17 cellular contexts compared by ENCODE assay signal in the genomic region with DNA sequence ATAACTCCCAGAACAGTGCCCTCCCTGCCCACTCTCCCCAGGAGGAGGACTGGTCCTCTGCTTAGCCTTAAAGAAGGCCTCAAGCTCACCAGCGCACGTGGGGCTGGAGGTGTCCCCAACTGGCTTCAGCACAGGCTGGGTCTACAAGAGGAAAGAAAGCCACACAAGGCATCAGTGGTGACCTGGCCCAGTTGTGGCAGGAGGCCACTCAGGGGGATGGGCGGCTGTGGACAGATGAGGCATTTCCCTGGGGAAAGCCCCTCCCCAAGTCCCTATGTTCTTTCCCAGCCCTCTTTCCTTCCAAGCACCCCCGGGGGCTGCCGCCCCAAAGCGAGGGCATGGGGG.
DNase-seq lines count a peak whose midpoint lies in the region; ATAC-seq and TF ChIP-seq lines count a peak whose summit lies in the region.
"Had no signal": no experiment of that assay in that cellular context is flagged by ENCODE, and none has a peak within 500 bp of the region (broad histone marks: within the 10 kb centered on the region; RNA-seq: fewer than 3 reads in every experiment).

No MANE protein-coding gene starts in this region.

- H3K79me2 ChIP-seq in OCI-LY3 (ENCODE audit: low read length) (no peaks in the 10 kb centered on the region), osteoblast (ENCODE audit: insufficient read depth, low read length) (no peaks in the 10 kb centered on the region)

- no peak overlapping the region for H3K4me3 Mint-ChIP-seq in natural killer cell treated with Interleukin-12 subunit alpha and Interleukin-12 subunit beta and Interleukin-15 and Interleukin-18, amount 100 ng/mL, for 72 hours
- H3K4me3 Mint-ChIP-seq in natural killer cell, result no peak overlapping the region
- H3K4me3 Mint-ChIP-seq in stimulated activated memory B cell treated with anti-CD40 and anti-IgM and Interleukin-4, amounts not matched to agents 10 μg/mL and 1 μg/mL and 100 μg/mL, for 72 hours, result no peak overlapping the region
- H3K4me3 Mint-ChIP-seq: CD14-positive monocyte had no signal

- peak in 1 of 2 donors; percentile 24 for ATAC-seq in natural killer cell treated with Interleukin-12 subunit alpha and Interleukin-12 subunit beta and Interleukin-15 and Interleukin-18, amount 100 ng/mL, for 72 hours
- ATAC-seq in natural killer cell (no peak), GM19455 (IDR thresholded peaks at IDR 0.05; ENCODE audit: unreplicated experiment) (no peak)
- ATAC-seq in stimulated activated memory B cell treated with anti-CD40 and anti-IgM and Interleukin-4, amounts not matched to agents 10 μg/mL and 1 μg/mL and 100 μg/mL, for 72 hours, result no peak

- no peak overlapping the region for H3K27ac Mint-ChIP-seq in natural killer cell treated with Interleukin-12 subunit alpha and Interleukin-12 subunit beta and Interleukin-15 and Interleukin-18, amount 100 ng/mL, for 72 hours
- H3K27ac Mint-ChIP-seq in natural killer cell, result no peak overlapping the region
- peak overlapping the region; percentile 14 for H3K27ac Mint-ChIP-seq in stimulated activated memory B cell treated with anti-CD40 and anti-IgM and Interleukin-4, amounts not matched to agents 10 μg/mL and 1 μg/mL and 100 μg/mL, for 72 hours

- H3K4me1 ChIP-seq in OCI-LY3 (ENCODE audit: low read length) (peaks cover 38% of the 10 kb centered on the region), osteoblast (ENCODE audit: insufficient read depth, low read length) (no peaks in the 10 kb centered on the region)

- no peaks in the 10 kb centered on the region for H3K27me3 ChIP-seq in OCI-LY3 (ENCODE audit: low read depth, low read length)
- H3K27me3 ChIP-seq in osteoblast (ENCODE audit: insufficient read depth, low read length), result peaks cover 12% of the 10 kb centered on the region

- peak overlapping the region; percentile 27; the same call in 1 of the 2 replicates for H3K9ac ChIP-seq in OCI-LY3 (ENCODE audit: low read length)
- H3K9ac ChIP-seq: BLaER1, GM23248 had no signal

- no peaks in the 10 kb centered on the region for H3K36me3 Mint-ChIP-seq in natural killer cell treated with Interleukin-12 subunit alpha and Interleukin-12 subunit beta and Interleukin-15 and Interleukin-18, amount 100 ng/mL, for 72 hours
- no peaks in the 10 kb centered on the region for H3K36me3 Mint-ChIP-seq in natural killer cell
- H3K36me3 Mint-ChIP-seq in stimulated activated memory B cell treated with anti-CD40 and anti-IgM and Interleukin-4, amounts not matched to agents 10 μg/mL and 1 μg/mL and 100 μg/mL, for 72 hours, result no peaks in the 10 kb centered on the region
- H3K36me3 Mint-ChIP-seq: CD4-positive, alpha-beta memory T cell had no signal

- intact Hi-C loops in natural killer cell (cut with micrococcal nuclease), result no loop called here

- H3K4me3 ChIP-seq in OCI-LY3 (ENCODE audit: low read length), result no peak overlapping the region
- H3K4me3 ChIP-seq in osteoblast (ENCODE audit: insufficient read depth, low read length), result no peak overlapping the region
- H3K4me3 ChIP-seq: BLaER1, GM12878, GM23248 had no signal

- H2AFZ ChIP-seq in OCI-LY3 (ENCODE audit: low read depth, low read length) (no peak overlapping the region), osteoblast (ENCODE audit: low read length) (no peak overlapping the region)
- H2AFZ ChIP-seq: GM23248 had no signal

- H4K20me1 ChIP-seq in OCI-LY3 (ENCODE audit: insufficient read depth, low read length) (no peaks in the 10 kb centered on the region), osteoblast (ENCODE audit: insufficient read depth, low read length) (no peaks in the 10 kb centered on the region)

- no peaks in the 10 kb centered on the region for H3K9me3 ChIP-seq in OCI-LY3 (ENCODE audit: insufficient read depth, low read length)
- H3K9me3 ChIP-seq in osteoblast (ENCODE audit: low read depth, low read length), result no peaks in the 10 kb centered on the region

- H3K27me3 Mint-ChIP-seq in natural killer cell treated with Interleukin-12 subunit alpha and Interleukin-12 subunit beta and Interleukin-15 and Interleukin-18, amount 100 ng/mL, for 72 hours, result peaks cover 15 to 28% of the 10 kb centered on the region in 2 donors
- H3K27me3 Mint-ChIP-seq in natural killer cell (ENCODE audit: low read depth in 2 of 2), result peaks cover 40 to 57% of the 10 kb centered on the region in 2 donors
- H3K27me3 Mint-ChIP-seq in stimulated activated memory B cell treated with anti-CD40 and anti-IgM and Interleukin-4, amounts not matched to agents 10 μg/mL and 1 μg/mL and 100 μg/mL, for 72 hours, result no peaks in the 10 kb centered on the region
- H3K27me3 Mint-ChIP-seq: CD4-positive, alpha-beta memory T cell had no signal

- peak; percentile 42 for DNase-seq in natural killer cell treated with Interleukin-12 subunit alpha and Interleukin-12 subunit beta and Interleukin-15 and Interleukin-18, amount 100 ng/mL, for 72 hours (ENCODE audit: low spot score)
- no peak for DNase-seq in natural killer cell
- DNase-seq in osteoblast (ENCODE audit: insufficient read length, low spot score, missing footprints), result peak; percentile 19
- DNase-seq in superior temporal gyrus (ENCODE audit: extremely low spot score), result no peak
- no peak for DNase-seq in putamen (ENCODE audit: low spot score)
- DNase-seq: 8988T; CD4-positive, alpha-beta memory T cell; EL; GM23248; HCEC 1CT; IMR-90 had no signal

- H3K9me3 Mint-ChIP-seq in natural killer cell treated with Interleukin-12 subunit alpha and Interleukin-12 subunit beta and Interleukin-15 and Interleukin-18, amount 100 ng/mL, for 72 hours, result no peaks in the 10 kb centered on the region
- H3K9me3 Mint-ChIP-seq in natural killer cell, result no peaks in the 10 kb centered on the region
- no peaks in the 10 kb centered on the region for H3K9me3 Mint-ChIP-seq in stimulated activated memory B cell treated with anti-CD40 and anti-IgM and Interleukin-4, amounts not matched to agents 10 μg/mL and 1 μg/mL and 100 μg/mL, for 72 hours
- H3K9me3 Mint-ChIP-seq: CD14-positive monocyte had no signal

- H3K27ac ChIP-seq in OCI-LY3 (ENCODE audit: low read length), result no peak overlapping the region
- no peak overlapping the region for H3K27ac ChIP-seq in osteoblast (ENCODE audit: low read depth, low read length)
- H3K27ac ChIP-seq: BLaER1, GM23248 had no signal

- H3K4me2 ChIP-seq in OCI-LY3 (ENCODE audit: low read length) (peak overlapping the region; percentile 43), osteoblast (ENCODE audit: insufficient read depth, low read length) (no peak overlapping the region)

- H3K36me3 ChIP-seq in OCI-LY3 (replicated peaks; ENCODE audit: low read depth, low read length), result no peaks in the 10 kb centered on the region
- H3K36me3 ChIP-seq in osteoblast (ENCODE audit: insufficient read depth, low read length), result no peaks in the 10 kb centered on the region
- H3K36me3 ChIP-seq: BLaER1 had no signal

- TF ChIP-seq CTCF in natural killer cell (IDR thresholded peaks at IDR 0.05) (no peak), OCI-LY3 (IDR thresholded peaks at IDR 0.05; ENCODE audit: low read depth, low read length) (no peak), osteoblast (IDR thresholded peaks at IDR 0.05; ENCODE audit: extremely low read depth, low read depth, low read length) (no peak)

- H3K4me1 Mint-ChIP-seq in natural killer cell treated with Interleukin-12 subunit alpha and Interleukin-12 subunit beta and Interleukin-15 and Interleukin-18, amount 100 ng/mL, for 72 hours (ENCODE audit: low read depth in 2 of 2), result peaks cover 4 to 10% of the 10 kb centered on the region in 2 donors
- peaks cover 29 to 31% of the 10 kb centered on the region in 2 donors for H3K4me1 Mint-ChIP-seq in natural killer cell
- H3K4me1 Mint-ChIP-seq in stimulated activated memory B cell treated with anti-CD40 and anti-IgM and Interleukin-4, amounts not matched to agents 10 μg/mL and 1 μg/mL and 100 μg/mL, for 72 hours, result peaks cover 34% of the 10 kb centered on the region

Comparison
In these comparisons a context has a peak if more than half of its experiments do, and no peak if none do; other contexts are left out.
1. DNase-seq: peak in natural killer cell treated with Interleukin-12 subunit alpha and Interleukin-12 subunit beta and Interleukin-15 and Interleukin-18, amount 100 ng/mL, for 72 hours (single experiment) and osteoblast (single experiment); none in natural killer cell (single experiment), superior temporal gyrus (single experiment) and putamen (single experiment).